Comparison of ENCODE assay signal across 20 cellular contexts in the genomic region with DNA sequence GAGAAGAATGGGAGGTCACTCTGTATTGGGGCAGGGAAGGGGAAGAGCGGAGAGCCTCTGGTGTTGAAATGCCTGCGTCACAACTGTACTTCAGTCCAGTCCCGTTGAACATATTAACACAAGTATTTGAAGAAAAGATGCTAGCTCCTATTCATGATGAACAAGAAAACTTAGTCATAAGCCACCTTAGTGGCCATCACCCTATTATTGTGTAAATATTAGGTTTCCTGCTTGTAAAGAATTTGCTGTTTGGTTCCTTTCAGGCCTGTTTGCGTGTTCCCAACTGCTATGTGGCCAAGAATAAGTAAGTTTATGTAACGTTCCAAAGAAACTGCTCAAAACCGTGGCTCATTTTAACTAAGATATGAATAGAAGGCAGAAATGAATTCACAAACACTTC.
A peak's percentile ranks its signal among the peaks of the same experiment; 100 is the strongest.
DNase-seq lines count a peak whose midpoint lies in the region; ATAC-seq, FAIRE-seq and TF ChIP-seq lines count a peak whose summit lies in the region.
"Had no signal": no experiment of that assay in that cellular context is flagged by ENCODE, and none has a peak within 500 bp of the region (broad histone marks: within the 10 kb centered on the region; RNA-seq: fewer than 3 reads in every experiment).

No MANE protein-coding gene starts in this region.

- ATAC-seq in HepG2 (peak; percentile 69), right lobe of liver (no peak), heart right ventricle (no peak)
- ATAC-seq: A549; CD8-positive, alpha-beta T cell had no signal

- H3K9me3 ChIP-seq in HepG2 (ENCODE audit: low read length), result no peaks in the 10 kb centered on the region
- no peaks in the 10 kb centered on the region for H3K9me3 ChIP-seq in right lobe of liver
- no peaks in the 10 kb centered on the region for H3K9me3 ChIP-seq in heart right ventricle
- H3K9me3 ChIP-seq in SK-N-SH, result no peaks in the 10 kb centered on the region
- H3K9me3 ChIP-seq: A549; BLaER1 treated with 17β-estradiol and CSF1 and Interleukin-3, amounts not matched to agents 10 nM and 100 nM had no signal

- no TSS peak for BruUV-seq in HepG2 (replicated peaks; lab: Mats Ljungman, UMichigan)

- TF ChIP-seq CTCF in HepG2 (CRISPR knock-in tag; IDR thresholded peaks at IDR 0.05) (no peak), right lobe of liver (IDR thresholded peaks at IDR 0.05) (no peak), bronchial epithelial cell (IDR thresholded peaks at IDR 0.05; ENCODE audit: insufficient read depth, low read length, severe bottlenecking) (no peak), heart right ventricle (IDR thresholded peaks at IDR 0.05) (no peak), SK-N-SH (IDR thresholded peaks at IDR 0.05) (no peak)

- TF ChIP-seq EP300 in HepG2 (IDR thresholded peaks at IDR 0.05; ENCODE audit: low read depth in 2 of 2, low read length in 2 of 2), result no peak
- no peak for TF ChIP-seq EP300 in HepG2 (CRISPR knock-in tag; IDR thresholded peaks at IDR 0.05; ENCODE audit: borderline replicate concordance)
- no peak for TF ChIP-seq EP300 in SK-N-SH (IDR thresholded peaks at IDR 0.05; ENCODE audit: borderline replicate concordance in 1 of 2, low read depth in 1 of 2, low read length in 1 of 2)

- H4K20me1 ChIP-seq in HepG2 (ENCODE audit: insufficient read depth, low read length) (no peaks in the 10 kb centered on the region), SK-N-SH (ENCODE audit: insufficient read depth) (no peaks in the 10 kb centered on the region)
- H4K20me1 ChIP-seq: BLaER1 treated with 17β-estradiol and CSF1 and Interleukin-3, amounts not matched to agents 10 nM and 100 nM had no signal

- POLR2A ChIA-PET in HepG2 (lab: Yijun Ruan, JAX) (no interaction called here), SK-N-SH (lab: Yijun Ruan, JAX) (no interaction called here)

- H3K36me3 ChIP-seq in HepG2 (replicated peaks in 1 of 2; ENCODE audit: control insufficient read depth in 1 of 2, insufficient read depth in 2 of 2, low read length in 2 of 2), result no peaks in the 10 kb centered on the region
- H3K36me3 ChIP-seq in right lobe of liver, result no peaks in the 10 kb centered on the region
- H3K36me3 ChIP-seq in bronchial epithelial cell (ENCODE audit: control insufficient read depth, insufficient read depth, low read length), result no peaks in the 10 kb centered on the region
- no peaks in the 10 kb centered on the region for H3K36me3 ChIP-seq in heart right ventricle
- H3K36me3 ChIP-seq in SK-N-SH (replicated peaks in 1 of 2; ENCODE audit: control insufficient read depth in 1 of 2, insufficient read depth in 2 of 2, low read length in 1 of 2), result no peaks in the 10 kb centered on the region
- H3K36me3 ChIP-seq: BLaER1 treated with 17β-estradiol and CSF1 and Interleukin-3, amounts not matched to agents 10 nM and 100 nM had no signal

- 9% methylated on average over 6 of the region's 6 CpGs for WGBS in HepG2 (ENCODE audit: low lambda C conversion rate)
- 85% methylated on average over 5 of the region's 6 CpGs for WGBS in right lobe of liver (ENCODE audit: insufficient coverage, low coverage, low lambda C conversion rate, missing lambda C conversion rate)
- 87 to 91% methylated on average over 6 of the region's 6 CpGs for WGBS in heart right ventricle, 2 donors
- WGBS in SK-N-SH (ENCODE audit: low lambda C conversion rate), result 83% methylated on average over 6 of the region's 6 CpGs

- peak overlapping the region; percentile 23 for H2AFZ ChIP-seq in HepG2 (ENCODE audit: low read length)
- no peak overlapping the region; the same call in 1 of the 2 replicates for H2AFZ ChIP-seq in SK-N-SH (ENCODE audit: low read depth)

- no peaks in the 10 kb centered on the region for H3F3A ChIP-seq in SK-N-SH (replicated peaks; ENCODE audit: insufficient read depth)

- H3K9me2 ChIP-seq in SK-N-SH, result no peaks in the 10 kb centered on the region

- peak; percentile 23 for DNase-seq in HepG2 (ENCODE audit: low spot score)
- DNase-seq in right lobe of liver, result no peak
- DNase-seq in bronchial epithelial cell (ENCODE audit: low read depth), result peak; percentile 13
- peak; percentile 19 for DNase-seq in inferior parietal cortex (ENCODE audit: extremely low spot score)
- no peak for DNase-seq in heart right ventricle
- DNase-seq in SK-N-SH, result no peak
- DNase-seq: AML-193; Caco-2; Calu3; CD4-positive, alpha-beta T cell; CD8-positive, alpha-beta T cell; DMS79 treated with DMSO at 0.1 percent for 48 hours; GF-D8 had no signal

- TF ChIP-seq RAD21 in HepG2 (CRISPR knock-in tag; IDR thresholded peaks at IDR 0.05) (no peak), SK-N-SH (IDR thresholded peaks at IDR 0.05; ENCODE audit: low read length) (no peak)

- CTCF ChIA-PET in HepG2 (lab: Yijun Ruan, JAX; ENCODE audit: low intra/inter-chr PET ratio, low total read pairs), result no interaction called here
- CTCF ChIA-PET in SK-N-SH (lab: Yijun Ruan, JAX), result no interaction called here

- TF ChIP-seq POLR2A in HepG2 (IDR thresholded peaks at IDR 0.05; ENCODE audit: insufficient read depth in 1 of 2, low read depth in 2 of 2, low read length in 2 of 2) (no peak), right lobe of liver (IDR thresholded peaks at IDR 0.05) (no peak)

- in situ Hi-C loops in HepG2 (cut with HindIII; ENCODE audit: extremely low pct_ligation_motif_present, low pct_unique_long_range_greater_than_20kb), result no loop called here

- peaks cover 9% of the 10 kb centered on the region for H3K4me1 ChIP-seq in HepG2 (ENCODE audit: insufficient read depth, low read length)
- H3K4me1 ChIP-seq in right lobe of liver, result no peaks in the 10 kb centered on the region
- no peaks in the 10 kb centered on the region for H3K4me1 ChIP-seq in heart right ventricle
- H3K4me1 ChIP-seq in SK-N-SH (ENCODE audit: control insufficient read depth in 1 of 2, insufficient read depth in 2 of 2, low read depth in 1 of 2, low read length in 1 of 2), result peaks cover 0 to 7% of the 10 kb centered on the region in 2 experiments; a peak in 1 of 4 replicates
- H3K4me1 ChIP-seq: A549 had no signal

- intact Hi-C loops in HepG2 (cut with micrococcal nuclease; ENCODE audit: unreplicated experiment) (no loop called here), right lobe of liver (cut with DNase I) (no loop called here), heart right ventricle (cut with DNase I) (no loop called here)

- H3K4me2 ChIP-seq in HepG2 (ENCODE audit: low read depth, low read length), result peak overlapping the region; percentile 33
- no peak overlapping the region for H3K4me2 ChIP-seq in SK-N-SH
- H3K4me2 ChIP-seq: A549; BLaER1 treated with 17β-estradiol and CSF1 and Interleukin-3, amounts not matched to agents 10 nM and 100 nM had no signal

- H3K27me3 ChIP-seq in HepG2 (ENCODE audit: control insufficient read depth in 1 of 2, insufficient read depth in 2 of 2, low read length in 2 of 2) (no peaks in the 10 kb centered on the region; a peak in 1 of 5 replicates), right lobe of liver (no peaks in the 10 kb centered on the region), bronchial epithelial cell (ENCODE audit: control insufficient read depth, insufficient read depth, low read length) (no peaks in the 10 kb centered on the region), heart right ventricle (no peaks in the 10 kb centered on the region), SK-N-SH (ENCODE audit: insufficient read depth) (no peaks in the 10 kb centered on the region)
- H3K27me3 ChIP-seq: BLaER1 treated with 17β-estradiol and CSF1 and Interleukin-3, amounts not matched to agents 10 nM and 100 nM had no signal

- H3K79me2 ChIP-seq in HepG2 (ENCODE audit: insufficient read depth, low read length) (no peaks in the 10 kb centered on the region), SK-N-SH (ENCODE audit: insufficient read depth) (no peaks in the 10 kb centered on the region)

- H3K4me3 ChIP-seq in HepG2 (replicated peaks in 1 of 3; ENCODE audit: insufficient read depth in 1 of 3, low read depth in 2 of 3, low read length in 3 of 3) (no peak overlapping the region), right lobe of liver (no peak overlapping the region), bronchial epithelial cell (ENCODE audit: low read depth, low read length) (no peak overlapping the region), heart right ventricle (no peak overlapping the region), SK-N-SH (ENCODE audit: low read depth in 2 of 2, low read length in 1 of 2) (no peak overlapping the region)
- H3K4me3 ChIP-seq: A549; BLaER1 treated with 17β-estradiol and CSF1 and Interleukin-3, amounts not matched to agents 10 nM and 100 nM had no signal

- H3K27ac ChIP-seq in HepG2 (ENCODE audit: extremely low read length, insufficient read depth, low read length) (no peak overlapping the region), right lobe of liver (no peak overlapping the region), heart right ventricle (no peak overlapping the region), SK-N-SH (ENCODE audit: low read depth in 2 of 2, low read length in 1 of 2) (no peak overlapping the region)
- H3K27ac ChIP-seq: 22Rv1; A549; BLaER1 treated with 17β-estradiol and CSF1 and Interleukin-3, amounts not matched to agents 10 nM and 100 nM; C4-2B had no signal

- H3K9ac ChIP-seq in HepG2 (ENCODE audit: insufficient read depth, low read depth, low read length), result no peak overlapping the region
- H3K9ac ChIP-seq in SK-N-SH, result no peak overlapping the region
- H3K9ac ChIP-seq: BLaER1 treated with 17β-estradiol and CSF1 and Interleukin-3, amounts not matched to agents 10 nM and 100 nM had no signal

- FAIRE-seq in HepG2 (lab: Jason Lieb, UNC) (no peak), bronchial epithelial cell (lab: Jason Lieb, UNC) (no peak)
- FAIRE-seq: A549, G401.6, GM12891, GM19239 had no signal

TF ChIP-seq in SK-N-SH, 30 proteins besides CTCF, POLR2A, EP300 and RAD21 (continues in another document):
- TF ChIP-seq USF1 (IDR thresholded peaks at IDR 0.05; ENCODE audit: borderline replicate concordance, low read depth) (no peak), NRF1 (IDR thresholded peaks at IDR 0.05; ENCODE audit: low read depth, low read length) (no peak), RXRA (IDR thresholded peaks at IDR 0.05; ENCODE audit: borderline replicate concordance, low read depth) (no peak), TCF12 (IDR thresholded peaks at IDR 0.05) (no peak), USF2 (IDR thresholded peaks at IDR 0.05; ENCODE audit: borderline replicate concordance, low read depth, low read length) (no peak), TAF1 (IDR thresholded peaks at IDR 0.05; ENCODE audit: borderline replicate concordance, low read depth, low read length) (no peak)

Comparison
In these comparisons a context has a peak if more than half of its experiments do, and no peak if none do; other contexts are left out.
1. DNase-seq: peak in HepG2 (single experiment), bronchial epithelial cell (single experiment) and inferior parietal cortex (single experiment); none in right lobe of liver (0 of 3), heart right ventricle (0 of 2) and SK-N-SH (single experiment).